31 cellular contexts compared by ENCODE assay signal in the genomic region with DNA sequence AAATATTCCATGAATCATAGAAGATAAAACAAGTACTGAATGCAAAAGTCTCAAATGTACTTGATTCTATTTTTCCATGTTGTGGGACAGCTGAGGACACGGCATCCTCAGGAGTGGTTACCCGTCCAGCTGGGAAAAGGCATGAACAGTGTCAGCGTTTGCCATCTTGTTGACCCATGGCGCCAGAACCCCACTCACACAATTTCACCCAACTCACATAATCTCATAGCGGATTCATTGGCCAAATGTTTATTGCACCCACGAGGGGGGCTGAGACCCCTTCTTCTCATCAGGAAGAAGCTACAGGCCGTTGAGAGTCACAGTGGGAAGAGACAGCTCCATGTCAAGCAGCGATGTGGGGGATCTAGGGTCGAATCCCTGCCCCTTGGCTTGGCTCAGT.
"Had no signal": no experiment of that assay in that cellular context is flagged by ENCODE, and none has a peak within 500 bp of the region (broad histone marks: within the 10 kb centered on the region; RNA-seq: fewer than 3 reads in every experiment).

No MANE protein-coding gene starts in this region.

- H3K4me1 Mint-ChIP-seq: activated CD4-positive, alpha-beta T cell treated with anti-CD3 and anti-CD28 coated beads for 36 hours; activated CD4-positive, alpha-beta T cell treated with anti-CD3 and anti-CD28 coated beads, Interleukin-2, amount 10 ng/mL, durations not matched to agents 24 days and 14 days; activated CD8-positive, alpha-beta memory T cell treated with anti-CD3 and anti-CD28 coated beads, Interleukin-2, amount 10 ng/mL, durations not matched to agents 7 days and 5 days; activated naive CD4-positive, alpha-beta T cell treated with anti-CD3 and anti-CD28 coated beads, Interleukin-2, amount 50 U/mL, for 24 hours; activated naive CD8-positive, alpha-beta T cell treated with anti-CD3 and anti-CD28 coated beads for 36 hours; activated naive CD8-positive, alpha-beta T cell treated with anti-CD3 and anti-CD28 coated beads, Interleukin-2, amount 50 U/mL, for 24 hours; T-helper 17 cell had no signal

- H3K4me3 Mint-ChIP-seq: activated CD4-positive, alpha-beta memory T cell treated with anti-CD3 and anti-CD28 coated beads for 36 hours; activated CD4-positive, alpha-beta T cell treated with anti-CD3 and anti-CD28 coated beads for 36 hours; activated CD4-positive, alpha-beta T cell treated with anti-CD3 and anti-CD28 coated beads, Interleukin-2, amount 10 ng/mL, durations not matched to agents 24 days and 14 days; activated CD8-positive, alpha-beta memory T cell treated with anti-CD3 and anti-CD28 coated beads, Interleukin-2, amount 10 ng/mL, durations not matched to agents 7 days and 5 days; activated CD8-positive, alpha-beta T cell treated with anti-CD3 and anti-CD28 coated beads, Interleukin-2, amount 10 ng/mL, durations not matched to agents 7 days and 5 days; activated naive CD4-positive, alpha-beta T cell treated with anti-CD3 and anti-CD28 coated beads for 36 hours; activated naive CD4-positive, alpha-beta T cell treated with anti-CD3 and anti-CD28 coated beads, Interleukin-2, amount 50 U/mL, for 24 hours; activated naive CD8-positive, alpha-beta T cell treated with anti-CD3 and anti-CD28 coated beads for 36 hours; activated naive CD8-positive, alpha-beta T cell treated with anti-CD3 and anti-CD28 coated beads, Interleukin-2, amount 50 U/mL, for 24 hours; activated T-helper 1 cell treated with anti-CD3 and anti-CD28 coated beads, Interleukin-12 subunit alpha, Interleukin-12 subunit beta, Interleukin-2, Interleukin-4 antibody, amounts not matched to agents 30 ng/mL and 10 ng/mL and 1 ng/mL, durations not matched to agents 14 hours and 24 hours and 36 hours; dendritic cell treated with granulocyte-macrophage colony-stimulating factor and Interleukin-4, amounts not matched to agents 40 ng/mL and 50 ng/mL, for 4 days; endodermal cell; T-helper 17 cell; T-helper 2 cell treated with Interferon-gamma antibody and Interleukin-4, amounts not matched to agents 5 μg/mL and 100 μg/mL, for 36 hours had no signal

- H3K4me1 ChIP-seq: adrenal gland, foreskin keratinocyte, gastrocnemius medialis, heart left ventricle had no signal

- H3K4me3 ChIP-seq: adrenal gland, dorsolateral prefrontal cortex, gastrocnemius medialis, heart left ventricle had no signal

- H3K27me3 Mint-ChIP-seq: activated CD4-positive, alpha-beta memory T cell treated with anti-CD3 and anti-CD28 coated beads for 36 hours; activated CD4-positive, alpha-beta T cell treated with anti-CD3 and anti-CD28 coated beads, Interleukin-2, amount 10 ng/mL, durations not matched to agents 24 days and 14 days; activated CD8-positive, alpha-beta memory T cell treated with anti-CD3 and anti-CD28 coated beads, Interleukin-2, amount 10 ng/mL, durations not matched to agents 7 days and 5 days; activated naive CD8-positive, alpha-beta T cell treated with anti-CD3 and anti-CD28 coated beads for 36 hours; activated naive CD8-positive, alpha-beta T cell treated with anti-CD3 and anti-CD28 coated beads, Interleukin-2, amount 50 U/mL, for 24 hours; dendritic cell treated with granulocyte-macrophage colony-stimulating factor and Interleukin-4, amounts not matched to agents 40 ng/mL and 50 ng/mL, for 4 days had no signal

- H3K36me3 ChIP-seq: adrenal gland, gastrocnemius medialis, heart left ventricle had no signal

- DNase-seq: activated CD4-positive, alpha-beta memory T cell treated with anti-CD3 and anti-CD28 coated beads for 36 hours; activated CD4-positive, alpha-beta T cell treated with anti-CD3 and anti-CD28 coated beads for 36 hours; activated CD4-positive, alpha-beta T cell treated with anti-CD3 and anti-CD28 coated beads, Interleukin-2, amount 10 ng/mL, durations not matched to agents 24 days and 14 days; activated CD4-positive, CD25-positive, alpha-beta regulatory T cell; activated CD4-positive, CD25-positive, alpha-beta regulatory T cell treated with anti-CD3 and anti-CD28 coated beads, Interleukin-2, amount 50 U/mL, for 72 hours; activated CD8-positive, alpha-beta memory T cell treated with anti-CD3 and anti-CD28 coated beads, Interleukin-2, amount 10 ng/mL, durations not matched to agents 7 days and 5 days; activated CD8-positive, alpha-beta memory T cell treated with anti-CD3 and anti-CD28 coated beads, Interleukin-2, amount 50 U/mL, for 4 hours; activated CD8-positive, alpha-beta T cell treated with anti-CD3 and anti-CD28 coated beads, Interleukin-2, amount 10 ng/mL, durations not matched to agents 7 days and 5 days; activated effector memory CD4-positive, alpha-beta T cell treated with anti-CD3 and anti-CD28 coated beads, Interleukin-2, amount 50 U/mL, for 16 hours; activated naive CD4-positive, alpha-beta T cell treated with anti-CD3 and anti-CD28 coated beads for 36 hours; activated naive CD8-positive, alpha-beta T cell treated with anti-CD3 and anti-CD28 coated beads for 36 hours; activated naive CD8-positive, alpha-beta T cell treated with anti-CD3 and anti-CD28 coated beads, Interleukin-2, amount 50 U/mL, for 24 hours; activated T-cell treated with anti-CD3 and anti-CD28 coated beads, Interleukin-2, amount 50 U/mL, for 1 hour; activated T-cell treated with anti-CD3 and anti-CD28 coated beads, Interleukin-2, amount 50 U/mL, for 48 hours; adrenal gland; anterior cingulate cortex; dorsolateral prefrontal cortex; effector memory CD4-positive, alpha-beta T cell; endodermal cell; foreskin keratinocyte; gastrocnemius medialis; glutamatergic neuron; heart left ventricle; T-helper 1 cell; T-helper 17 cell; T1000 had no signal

- H3K27ac Mint-ChIP-seq: activated CD4-positive, alpha-beta memory T cell treated with anti-CD3 and anti-CD28 coated beads for 36 hours; activated CD4-positive, alpha-beta T cell treated with anti-CD3 and anti-CD28 coated beads for 36 hours; activated CD4-positive, alpha-beta T cell treated with anti-CD3 and anti-CD28 coated beads, Interleukin-2, amount 10 ng/mL, durations not matched to agents 24 days and 14 days; activated CD8-positive, alpha-beta memory T cell treated with anti-CD3 and anti-CD28 coated beads, Interleukin-2, amount 10 ng/mL, durations not matched to agents 7 days and 5 days; activated CD8-positive, alpha-beta T cell treated with anti-CD3 and anti-CD28 coated beads, Interleukin-2, amount 10 ng/mL, durations not matched to agents 7 days and 5 days; activated naive CD4-positive, alpha-beta T cell treated with anti-CD3 and anti-CD28 coated beads for 36 hours; activated naive CD4-positive, alpha-beta T cell treated with anti-CD3 and anti-CD28 coated beads, Interleukin-2, amount 50 U/mL, for 24 hours; activated naive CD8-positive, alpha-beta T cell treated with anti-CD3 and anti-CD28 coated beads for 36 hours; activated naive CD8-positive, alpha-beta T cell treated with anti-CD3 and anti-CD28 coated beads, Interleukin-2, amount 50 U/mL, for 24 hours; activated T-helper 1 cell treated with anti-CD3 and anti-CD28 coated beads, Interleukin-12 subunit alpha, Interleukin-12 subunit beta, Interleukin-2, Interleukin-4 antibody, amounts not matched to agents 30 ng/mL and 10 ng/mL and 1 ng/mL, durations not matched to agents 14 hours and 24 hours and 36 hours; activated T-helper 2 cell treated with anti-CD3 and anti-CD28 coated beads, Interferon-gamma antibody, Interleukin-2, Interleukin-4, amounts not matched to agents 10 μg/mL and 5 μg/mL and 100 μg/mL, durations not matched to agents 14 hours and 24 hours and 36 hours; dendritic cell treated with granulocyte-macrophage colony-stimulating factor and Interleukin-4, amounts not matched to agents 40 ng/mL and 50 ng/mL, for 4 days; endodermal cell; T-helper 17 cell; T-helper 2 cell treated with Interferon-gamma antibody and Interleukin-4, amounts not matched to agents 5 μg/mL and 100 μg/mL, for 36 hours had no signal

- H3K9me3 Mint-ChIP-seq: activated CD4-positive, alpha-beta memory T cell treated with anti-CD3 and anti-CD28 coated beads for 36 hours; activated CD4-positive, alpha-beta T cell treated with anti-CD3 and anti-CD28 coated beads, Interleukin-2, amount 10 ng/mL, durations not matched to agents 24 days and 14 days; activated naive CD4-positive, alpha-beta T cell treated with anti-CD3 and anti-CD28 coated beads for 36 hours; activated naive CD4-positive, alpha-beta T cell treated with anti-CD3 and anti-CD28 coated beads, Interleukin-2, amount 50 U/mL, for 24 hours; activated naive CD8-positive, alpha-beta T cell treated with anti-CD3 and anti-CD28 coated beads for 36 hours; activated naive CD8-positive, alpha-beta T cell treated with anti-CD3 and anti-CD28 coated beads, Interleukin-2, amount 50 U/mL, for 24 hours; activated T-helper 1 cell treated with anti-CD3 and anti-CD28 coated beads, Interleukin-12 subunit alpha, Interleukin-12 subunit beta, Interleukin-2, Interleukin-4 antibody, amounts not matched to agents 30 ng/mL and 10 ng/mL and 1 ng/mL, durations not matched to agents 14 hours and 24 hours and 36 hours; activated T-helper 2 cell treated with anti-CD3 and anti-CD28 coated beads, Interferon-gamma antibody, Interleukin-2, Interleukin-4, amounts not matched to agents 10 μg/mL and 5 μg/mL and 100 μg/mL, durations not matched to agents 14 hours and 24 hours and 36 hours; dendritic cell treated with granulocyte-macrophage colony-stimulating factor and Interleukin-4, amounts not matched to agents 40 ng/mL and 50 ng/mL, for 4 days; endodermal cell; T-helper 2 cell treated with Interferon-gamma antibody and Interleukin-4, amounts not matched to agents 5 μg/mL and 100 μg/mL, for 36 hours had no signal

- H3K9me3 ChIP-seq: adrenal gland, gastrocnemius medialis, heart left ventricle had no signal

- H3K36me3 Mint-ChIP-seq: activated CD4-positive, alpha-beta memory T cell treated with anti-CD3 and anti-CD28 coated beads for 36 hours; activated CD8-positive, alpha-beta memory T cell treated with anti-CD3 and anti-CD28 coated beads, Interleukin-2, amount 10 ng/mL, durations not matched to agents 7 days and 5 days; activated naive CD4-positive, alpha-beta T cell treated with anti-CD3 and anti-CD28 coated beads, Interleukin-2, amount 50 U/mL, for 24 hours; activated naive CD8-positive, alpha-beta T cell treated with anti-CD3 and anti-CD28 coated beads for 36 hours had no signal

- H3K27ac ChIP-seq: adrenal gland, dorsolateral prefrontal cortex, foreskin keratinocyte, gastrocnemius medialis, heart left ventricle had no signal

- H3K27me3 ChIP-seq: adrenal gland, dorsolateral prefrontal cortex, foreskin keratinocyte, gastrocnemius medialis, heart left ventricle had no signal
